Comparison of ENCODE assay signal across 8 cellular contexts in genomic region chr9:135343733-135344522, GRCh38.
DNase-seq lines count a peak whose midpoint lies in the region; ATAC-seq and TF ChIP-seq lines count a peak whose summit lies in the region.

No MANE protein-coding gene starts in this region.

- ATAC-seq in RWPE2 (ENCODE audit: low read depth) (peak; percentile 62; the same call in 1 of the 3 replicates), GM21390 (IDR thresholded peaks at IDR 0.05; ENCODE audit: unreplicated experiment) (no peak), GM19455 (IDR thresholded peaks at IDR 0.05; ENCODE audit: unreplicated experiment) (no peak)

- H3K4me1 ChIP-seq in CD4-positive, alpha-beta memory T cell (ENCODE audit: insufficient read depth, low read length): peaks cover 4% of the 10 kb centered on the region
- H3K4me1 ChIP-seq in RWPE2 (ENCODE audit: insufficient read depth, poor library complexity, severe bottlenecking) (no peaks in the 10 kb centered on the region), adrenal gland (replicated peaks in 1 of 2) (no peaks in the 10 kb centered on the region)

- H3K9me3 ChIP-seq in CD4-positive, alpha-beta memory T cell (ENCODE audit: control insufficient read depth in 1 of 2, low read length in 2 of 2): no peaks in the 10 kb centered on the region
- H3K9me3 ChIP-seq in RWPE2 (ENCODE audit: severe bottlenecking) (no peaks in the 10 kb centered on the region), adrenal gland (replicated peaks in 1 of 3) (no peaks in the 10 kb centered on the region)

- CTCF ChIA-PET in CD4-positive, alpha-beta memory T cell (lab: Charles Lee; ENCODE audit: partially characterized antibody): interaction anchor here (0.9 to 1.0 kb wide), 2 partner anchors 16 to 894 kb away, joined by 3 read pairs; no protein-coding TSS in a partner anchor

- H3K27ac Mint-ChIP-seq in CD4-positive, alpha-beta memory T cell: peak overlapping the region in 1 of 7 donors; percentile 53

- DNase-seq in CD4-positive, alpha-beta memory T cell: peak in 4 of 5 donors; percentile 12 to 33 (median 19)
- peak; percentile 24 to 31 for DNase-seq in HL-60 (ENCODE audit: low read depth in 1 of 2, low spot score in 1 of 2)
- peak; percentile 64 for DNase-seq in RWPE2 (ENCODE audit: low spot score)
- DNase-seq in adrenal gland: peak; percentile 48 to 77 (median 69)
- peak; percentile 94 for DNase-seq in iPS-NIHi11 (ENCODE audit: low spot score)
- DNase-seq in stimulated activated CD4-positive, alpha-beta T cell treated with anti-CD3 and anti-CD28 coated beads, Interleukin-1b, Interleukin-23, amount 100 ng/mL, for 4 hours (ENCODE audit: low read depth in 2 of 2): peak; percentile 7 to 52

- POLR2A ChIA-PET in CD4-positive, alpha-beta memory T cell (lab: Charles Lee; ENCODE audit: partially characterized antibody): no interaction called here

- H3K4me3 ChIP-seq in CD4-positive, alpha-beta memory T cell (ENCODE audit: low read length in 2 of 2): no peak overlapping the region
- H3K4me3 ChIP-seq in HL-60 (replicated peaks; ENCODE audit: insufficient read depth, low read length) (no peak overlapping the region), RWPE2 (ENCODE audit: severe bottlenecking) (no peak overlapping the region), adrenal gland (no peak overlapping the region)

- H3K36me3 ChIP-seq in CD4-positive, alpha-beta memory T cell (ENCODE audit: insufficient read depth, low read length): no peaks in the 10 kb centered on the region
- H3K36me3 ChIP-seq in RWPE2 (ENCODE audit: low read depth) (no peaks in the 10 kb centered on the region), adrenal gland (replicated peaks in 1 of 2) (no peaks in the 10 kb centered on the region)

- WGBS in adrenal gland, 4 donors: 13 to 31% (median 22%) methylated on average over 11 to 27 of the region's 27 CpGs

- H3K27ac ChIP-seq in CD4-positive, alpha-beta memory T cell (ENCODE audit: low read depth, low read length): no peak overlapping the region
- H3K27ac ChIP-seq in HL-60 (replicated peaks): no peak overlapping the region
- no peak overlapping the region for H3K27ac ChIP-seq in RWPE2 (ENCODE audit: poor library complexity, severe bottlenecking)
- H3K27ac ChIP-seq in adrenal gland: no peak overlapping the region

- H3K4me1 Mint-ChIP-seq in CD4-positive, alpha-beta memory T cell: no peaks in the 10 kb centered on the region

- H3K4me3 Mint-ChIP-seq in CD4-positive, alpha-beta memory T cell: no peak overlapping the region

- TF ChIP-seq CTCF in HL-60 (IDR thresholded peaks at IDR 0.05; ENCODE audit: insufficient read depth, low read length) (peak; percentile 81), RWPE2 (IDR thresholded peaks at IDR 0.05; ENCODE audit: poor library complexity, severe bottlenecking) (peak; percentile 85), adrenal gland (IDR thresholded peaks at IDR 0.05) (peak; percentile 77 to 95 (median 86))

- H3K27me3 ChIP-seq in CD4-positive, alpha-beta memory T cell (ENCODE audit: insufficient read depth, low read length): no peaks in the 10 kb centered on the region
- peaks cover 2% of the 10 kb centered on the region for H3K27me3 ChIP-seq in HL-60 (ENCODE audit: insufficient read depth, poor library complexity, severe bottlenecking)
- peaks cover 72% of the 10 kb centered on the region for H3K27me3 ChIP-seq in RWPE2 (ENCODE audit: insufficient read depth, poor library complexity, severe bottlenecking)
- peaks cover 5% of the 10 kb centered on the region for H3K27me3 ChIP-seq in adrenal gland

- no peaks in the 10 kb centered on the region for H3K36me3 Mint-ChIP-seq in CD4-positive, alpha-beta memory T cell

- intact Hi-C loops in CD4-positive, alpha-beta memory T cell (cut with micrococcal nuclease): no loop called here
- intact Hi-C loops in adrenal gland (cut with DNase I): loop anchor here (2.0 to 10.0 kb wide), 3 partner anchors 257 to 649 kb away; partner anchors contain the start of gene OLFM1 (in 2 of the 2)

- peaks cover 10 to 13% of the 10 kb centered on the region in 2 donors for H3K27me3 Mint-ChIP-seq in CD4-positive, alpha-beta memory T cell

- no peak for TF ChIP-seq POLR2A in adrenal gland (IDR thresholded peaks at IDR 0.05)

- no peaks in the 10 kb centered on the region for H3K9me3 Mint-ChIP-seq in CD4-positive, alpha-beta memory T cell

Comparison
In these comparisons a context has a peak if more than half of its experiments do, and no peak if none do; other contexts are left out.
1. DNase-seq: peak in every context shown above with its lines; median percentile 94 in iPS-NIHi11; 69 in adrenal gland; 64 in RWPE2; 30 in stimulated activated CD4-positive, alpha-beta T cell treated with anti-CD3 and anti-CD28 coated beads, Interleukin-1b, Interleukin-23, amount 100 ng/mL, for 4 hours; 28 in HL-60; 19 in CD4-positive, alpha-beta memory T cell.